20 cellular contexts compared by ENCODE assay signal in the genomic region with DNA sequence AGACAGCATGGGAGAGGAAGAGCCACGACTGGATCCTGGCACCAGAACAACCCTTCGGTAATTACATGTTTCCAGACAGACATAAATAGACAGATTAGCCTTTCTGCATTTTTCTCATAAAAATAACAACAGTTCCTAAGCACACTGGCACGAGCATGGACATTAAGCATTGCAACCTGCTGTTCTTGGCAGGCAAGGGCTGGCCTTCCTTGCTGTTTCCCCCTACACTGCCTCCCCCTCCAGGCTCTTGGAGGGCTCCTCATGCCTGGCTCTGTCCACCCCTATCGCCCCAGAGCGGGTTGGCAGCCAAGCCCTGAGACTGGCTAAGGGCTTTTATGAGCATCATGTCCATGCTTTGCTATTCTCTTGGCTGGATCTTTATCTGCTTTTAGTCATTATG.
A peak's percentile ranks its signal among the peaks of the same experiment; 100 is the strongest.
DNase-seq lines count a peak whose midpoint lies in the region; TF ChIP-seq lines count a peak whose summit lies in the region.
"Had no signal": no experiment of that assay in that cellular context is flagged by ENCODE, and none has a peak within 500 bp of the region (broad histone marks: within the 10 kb centered on the region; RNA-seq: fewer than 3 reads in every experiment).

No MANE protein-coding gene starts in this region.

- TF ChIP-seq CTCF in BJ (IDR thresholded peaks at IDR 0.05; ENCODE audit: insufficient read depth, low read depth, low read length) = peak; percentile 7; the same call in 1 of the 2 replicates
- TF ChIP-seq CTCF in esophagus muscularis mucosa (IDR thresholded peaks at IDR 0.05) = no peak

- no peak overlapping the region for H2AK5ac ChIP-seq in neuronal stem cell (ENCODE audit: low read depth, low read length)

- no peak overlapping the region for H3K4ac ChIP-seq in neuronal stem cell (ENCODE audit: low read length)

- H4K8ac ChIP-seq in neuronal stem cell (ENCODE audit: low read depth, low read length) = no peak overlapping the region

- intact Hi-C loops in esophagus muscularis mucosa (cut with DNase I) = no loop called here

- H3K27ac ChIP-seq in esophagus muscularis mucosa (replicated peaks in 1 of 4) (no peak overlapping the region), neuronal stem cell (replicated peaks; ENCODE audit: low read length) (no peak overlapping the region)

- no peak overlapping the region for H3K9ac ChIP-seq in neuronal stem cell (ENCODE audit: low read depth, low read length, poor library complexity)

- no peak for TF ChIP-seq EP300 in esophagus muscularis mucosa (IDR thresholded peaks at IDR 0.05)

- H3K4me1 ChIP-seq in esophagus muscularis mucosa = peaks cover 0 to 8% (median 4%) of the 10 kb centered on the region in 4 donors
- no peaks in the 10 kb centered on the region for H3K4me1 ChIP-seq in neuronal stem cell (ENCODE audit: control insufficient read depth in 2 of 2, insufficient read depth in 1 of 2, low read depth in 1 of 2, low read length in 2 of 2)

- H3K18ac ChIP-seq in neuronal stem cell (ENCODE audit: low read length) = no peak overlapping the region

- 32% methylated on average over 5 of the region's 5 CpGs for WGBS in esophagus muscularis mucosa
- no CpG with 5 or more reads among the region's 5 CpGs for WGBS in neuronal stem cell (ENCODE audit: extremely low coverage in 2 of 2, insufficient read length in 2 of 2, insufficient replicate concordance in 1 of 2), 2 donors

- no peak overlapping the region for H2BK12ac ChIP-seq in neuronal stem cell (ENCODE audit: low read length)

- no peak overlapping the region for H2BK15ac ChIP-seq in neuronal stem cell (ENCODE audit: low read length)

- no peaks in the 10 kb centered on the region for H3K27me3 ChIP-seq in BJ (ENCODE audit: control insufficient read depth, insufficient read depth, low read length)
- H3K27me3 ChIP-seq in esophagus muscularis mucosa = no peaks in the 10 kb centered on the region
- H3K27me3 ChIP-seq in neuronal stem cell (ENCODE audit: control insufficient read depth in 3 of 3, insufficient read depth in 3 of 3, low read depth in 1 of 3, low read length in 3 of 3) = peaks cover 0 to 4% (median 0%) of the 10 kb centered on the region in 3 experiments

- DNase-seq in BJ (ENCODE audit: low read depth) (no peak), NCI-H2227 (lab: John Stamatoyannopoulos, UW; ENCODE audit: unreplicated experiment) (peak; percentile 13), esophagus muscularis mucosa (ENCODE audit: extremely low spot score) (peak; percentile 31), neuronal stem cell (ENCODE audit: low spot score) (no peak), hepatic stellate cell (ENCODE audit: low spot score) (no peak), activated T-cell treated with anti-CD3 and anti-CD28 coated beads for 4 hours (no peak), NCI-H774 (lab: John Stamatoyannopoulos, UW) (no peak)
- no peak for DNase-seq in stimulated activated CD4-positive, alpha-beta T cell treated with anti-CD3 and anti-CD28 coated beads, Interleukin-4, amount 100 ng/mL, for 4 hours
- DNase-seq: activated B cell treated with CpG ODN at 0.5 μM for 24 hours; activated CD8-positive, alpha-beta memory T cell treated with anti-CD3 and anti-CD28 coated beads, Interleukin-2, amount 10 ng/mL, durations not matched to agents 7 days and 5 days; activated gamma-delta T cell; anterior cingulate cortex; CD8-positive, alpha-beta memory T cell; DND-41; erythroblast; islet precursor cell; NCI-H1417; NCI-H510A; stimulated activated CD4-positive, alpha-beta T cell treated with anti-CD3 and anti-CD28 coated beads, Interleukin-2, amount 100 ng/mL, for 24 hours; T-helper 17 cell had no signal

- no peak overlapping the region for H2AFZ ChIP-seq in neuronal stem cell (ENCODE audit: low read length)

- H3K79me1 ChIP-seq in neuronal stem cell (ENCODE audit: low read depth, low read length) = no peaks in the 10 kb centered on the region

- H3K14ac ChIP-seq in neuronal stem cell (ENCODE audit: low read length) = peak overlapping the region; percentile 14

- POLR2A ChIA-PET in BJ (lab: Charles Lee) = no interaction called here

- H3K4me2 ChIP-seq in neuronal stem cell (ENCODE audit: insufficient read depth, low read length, poor library complexity, severe bottlenecking) = no peak overlapping the region

- no peaks in the 10 kb centered on the region for H3K9me3 ChIP-seq in esophagus muscularis mucosa
- H3K9me3 ChIP-seq in neuronal stem cell (replicated peaks in 1 of 2; ENCODE audit: control insufficient read depth in 2 of 2, insufficient read depth in 1 of 2, low read depth in 1 of 2, low read length in 2 of 2) = no peaks in the 10 kb centered on the region

- no peak overlapping the region for H4K91ac ChIP-seq in neuronal stem cell (ENCODE audit: low read depth, low read length, poor library complexity)

- H3K4me3 ChIP-seq in BJ (ENCODE audit: low read depth, low read length) (no peak overlapping the region), esophagus muscularis mucosa (no peak overlapping the region), neuronal stem cell (ENCODE audit: low read length in 2 of 2) (no peak overlapping the region)

- H3K36me3 ChIP-seq in BJ (ENCODE audit: control insufficient read depth, insufficient read depth, low read length) (no peaks in the 10 kb centered on the region), esophagus muscularis mucosa (no peaks in the 10 kb centered on the region), neuronal stem cell (replicated peaks in 1 of 2; ENCODE audit: control insufficient read depth in 2 of 2, insufficient read depth in 2 of 2, low read length in 2 of 2) (no peaks in the 10 kb centered on the region)

- no peak overlapping the region for H3K23ac ChIP-seq in neuronal stem cell (ENCODE audit: low read depth, low read length, poor library complexity)

- H2BK120ac ChIP-seq in neuronal stem cell (ENCODE audit: low read depth, low read length) = no peak overlapping the region

- no peak for TF ChIP-seq POLR2A in esophagus muscularis mucosa (IDR thresholded peaks at IDR 0.05; ENCODE audit: low read depth)

- H2BK5ac ChIP-seq in neuronal stem cell (ENCODE audit: low read length) = no peak overlapping the region

- CTCF ChIA-PET in BJ (lab: Yijun Ruan, JAX) = no interaction called here

Comparison
In these comparisons a context has a peak if more than half of its experiments do, and no peak if none do; other contexts are left out.
1. DNase-seq: peak in NCI-H2227 (single experiment) and esophagus muscularis mucosa (single experiment); none in BJ (single experiment), neuronal stem cell (single experiment), hepatic stellate cell (single experiment), activated T-cell treated with anti-CD3 and anti-CD28 coated beads for 4 hours (single experiment), NCI-H774 (single experiment) and stimulated activated CD4-positive, alpha-beta T cell treated with anti-CD3 and anti-CD28 coated beads, Interleukin-4, amount 100 ng/mL, for 4 hours (0 of 2).